In genomic region chr16:11253995-11254912, GRCh38 we compare ENCODE assay signal across 8 cellular contexts. TPM values are rescaled to one million over a fixed set of nuclear protein-coding genes. Genes with fewer than 3 reads are reported as not detected.
DNase-seq lines count a peak whose midpoint lies in the region; ATAC-seq and TF ChIP-seq lines count a peak whose summit lies in the region.

No MANE protein-coding gene starts in this region.

- H3K4me1 ChIP-seq in right atrium auricular region (peaks cover 0 to 29% of the 10 kb centered on the region in 2 donors), mesenchymal stem cell (ENCODE audit: control insufficient read depth, insufficient read depth, low read depth, low read length) (peaks cover 50% of the 10 kb centered on the region), urinary bladder (ENCODE audit: insufficient read depth) (no peaks in the 10 kb centered on the region), body of pancreas (peaks cover 30% of the 10 kb centered on the region)

- H3K18ac ChIP-seq in mesenchymal stem cell (ENCODE audit: low read depth in 1 of 2, low read length in 2 of 2): peak overlapping the region in 1 of 2 experiments; percentile 97

- H3K4me2 ChIP-seq in mesenchymal stem cell (ENCODE audit: low read length, poor library complexity, severe bottlenecking): peak overlapping the region; percentile 90

- H2AFZ ChIP-seq in mesenchymal stem cell (ENCODE audit: low read depth, low read length): no peak overlapping the region

- H2BK120ac ChIP-seq in mesenchymal stem cell (ENCODE audit: low read depth, low read length): no peak overlapping the region

- in situ Hi-C loops in astrocyte of the spinal cord (cut with HindIII; ENCODE audit: low sequenced_read_pairs): no loop called here

- peaks cover 5% of the 10 kb centered on the region for H3K79me1 ChIP-seq in mesenchymal stem cell (replicated peaks; ENCODE audit: low read length, poor library complexity, severe bottlenecking)

- H3K9ac ChIP-seq in mesenchymal stem cell (ENCODE audit: low read length): peak overlapping the region; percentile 84

- ATAC-seq in left ventricle myocardium superior (no peak), body of pancreas (no peak), GM21825 (IDR thresholded peaks at IDR 0.05; ENCODE audit: unreplicated experiment) (no peak)
- no peak for ATAC-seq in activated CD4-positive, CD25-positive, alpha-beta regulatory T cell treated with anti-CD3 and anti-CD28 coated beads, Interleukin-2, amount 50 U/mL, for 24 hours

- WGBS in mesenchymal stem cell: 30% methylated on average over 22 of the region's 29 CpGs
- WGBS in urinary bladder: 35% methylated on average over 29 of the region's 29 CpGs
- WGBS in body of pancreas, 2 donors: 76 to 87% methylated on average over 28 to 29 of the region's 29 CpGs

- H3K23ac ChIP-seq in mesenchymal stem cell (ENCODE audit: low read length in 2 of 2): peak overlapping the region in 1 of 2 experiments; percentile 99

- intact Hi-C loops in left ventricle myocardium superior (cut with micrococcal nuclease): no loop called here
- intact Hi-C loops in body of pancreas (cut with DNase I): no loop called here

- H4K91ac ChIP-seq in mesenchymal stem cell (ENCODE audit: low read length): peak overlapping the region; percentile 64

- no peak overlapping the region for H2BK12ac ChIP-seq in mesenchymal stem cell (ENCODE audit: low read length in 2 of 2)

- peak overlapping the region; percentile 83 for H4K8ac ChIP-seq in mesenchymal stem cell (ENCODE audit: low read length)

- no peak overlapping the region for H2BK5ac ChIP-seq in mesenchymal stem cell (ENCODE audit: low read depth, low read length, poor library complexity, severe bottlenecking)

- H3K27ac ChIP-seq in right atrium auricular region (peak overlapping the region in 1 of 2 donors; percentile 94), mesenchymal stem cell (ENCODE audit: low read length, poor library complexity, severe bottlenecking) (no peak overlapping the region), urinary bladder (ENCODE audit: low read depth) (peak overlapping the region; percentile 54), body of pancreas (peak overlapping the region in 1 of 4 donors; percentile 88)

- H3K4me3 ChIP-seq in right atrium auricular region: peak overlapping the region; percentile 64 to 72
- peak overlapping the region; percentile 56 for H3K4me3 ChIP-seq in astrocyte of the spinal cord (ENCODE audit: low read depth, low read length)
- H3K4me3 ChIP-seq in mesenchymal stem cell (ENCODE audit: insufficient read depth in 1 of 2, low read depth in 1 of 2, low read length in 2 of 2): peak overlapping the region; percentile 80 to 84
- H3K4me3 ChIP-seq in urinary bladder (ENCODE audit: low read depth, low read length): peak overlapping the region; percentile 80
- H3K4me3 ChIP-seq in body of pancreas: peak overlapping the region in 1 of 2 donors; percentile 21

- H3K9me3 ChIP-seq in right atrium auricular region (no peaks in the 10 kb centered on the region), mesenchymal stem cell (ENCODE audit: control insufficient read depth, low read length) (no peaks in the 10 kb centered on the region), body of pancreas (no peaks in the 10 kb centered on the region)

- H3K36me3 ChIP-seq in right atrium auricular region (no peaks in the 10 kb centered on the region), mesenchymal stem cell (ENCODE audit: control insufficient read depth in 1 of 2, insufficient read depth in 2 of 2, low read depth in 1 of 2, low read length in 2 of 2) (peaks cover 0 to 33% of the 10 kb centered on the region in 2 experiments), urinary bladder (ENCODE audit: insufficient read depth) (no peaks in the 10 kb centered on the region), body of pancreas (replicated peaks in 1 of 2; ENCODE audit: insufficient read depth in 1 of 2, low read depth in 2 of 2) (no peaks in the 10 kb centered on the region)

- peak overlapping the region; percentile 60 for H2BK15ac ChIP-seq in mesenchymal stem cell (ENCODE audit: low read depth, poor library complexity, severe bottlenecking)

- no peak overlapping the region for H2AK5ac ChIP-seq in mesenchymal stem cell (ENCODE audit: low read length, severe bottlenecking)

- H3K27me3 ChIP-seq in right atrium auricular region (no peaks in the 10 kb centered on the region), mesenchymal stem cell (ENCODE audit: control insufficient read depth in 1 of 2, insufficient read depth in 1 of 2, low read length in 2 of 2) (no peaks in the 10 kb centered on the region), body of pancreas (no peaks in the 10 kb centered on the region)

- no peak for TF ChIP-seq CTCF in right atrium auricular region (IDR thresholded peaks at IDR 0.05)
- TF ChIP-seq CTCF in astrocyte of the spinal cord (IDR thresholded peaks at IDR 0.05; ENCODE audit: low read depth, low read length): no peak
- no peak for TF ChIP-seq CTCF in body of pancreas (IDR thresholded peaks at IDR 0.05)

- H3K4ac ChIP-seq in mesenchymal stem cell (ENCODE audit: low read depth in 1 of 2, low read length in 2 of 2): peak overlapping the region; percentile 4 to 89

- TF ChIP-seq POLR2A in body of pancreas (IDR thresholded peaks at IDR 0.05): no peak

- no peak for DNase-seq in right atrium auricular region (ENCODE audit: low spot score)
- no peak for DNase-seq in left ventricle myocardium superior
- no peak for DNase-seq in astrocyte of the spinal cord (ENCODE audit: low read depth, low spot score)
- DNase-seq in mesenchymal stem cell: no peak
- DNase-seq in body of pancreas: no peak

- peak overlapping the region in 1 of 2 experiments; percentile 8 for H3K14ac ChIP-seq in mesenchymal stem cell (ENCODE audit: low read length in 2 of 2)

RNA-seq across cellular contexts. Expression of gene SOCS1, which starts 1.8 kb away (rescaled TPM):
- total RNA-seq in right atrium auricular region (1 to 10 TPM; 4.7 to 5.5 TPM), left ventricle myocardium superior (3.8 TPM), urinary bladder (6.9 TPM), body of pancreas (1 to 10 TPM; 1.0 to 7.9 TPM)
- polyA plus RNA-seq in mesenchymal stem cell (2013, experiment 1 of 2): 22.8 TPM
- polyA plus RNA-seq in mesenchymal stem cell (2013, experiment 2 of 2): 21.9 TPM
- polyA plus RNA-seq in urinary bladder: 15.0 TPM

RNA-seq across cellular contexts. Expression of gene TNP2, which starts 14.9 kb away (rescaled TPM):
- not detected for total RNA-seq in right atrium auricular region
- total RNA-seq in left ventricle myocardium superior: not detected
- polyA plus RNA-seq in mesenchymal stem cell (2013, experiment 1 of 2): not detected
- polyA plus RNA-seq in mesenchymal stem cell (2013, experiment 2 of 2): not detected
- total RNA-seq in urinary bladder: not detected
- not detected for polyA plus RNA-seq in urinary bladder
- total RNA-seq in body of pancreas: not detected

RNA-seq across cellular contexts. Expression of gene PRM3, which starts 19.2 kb away (rescaled TPM):
- total RNA-seq in right atrium auricular region (not detected), left ventricle myocardium superior (not detected), urinary bladder (not detected), body of pancreas (not detected)
- not detected for polyA plus RNA-seq in mesenchymal stem cell (2013, experiment 1 of 2)
- not detected for polyA plus RNA-seq in mesenchymal stem cell (2013, experiment 2 of 2)
- polyA plus RNA-seq in urinary bladder: not detected

RNA-seq across cellular contexts. Expression of gene PRM2, which starts 22.0 kb away (rescaled TPM):
- not detected for total RNA-seq in right atrium auricular region
- total RNA-seq in left ventricle myocardium superior: not detected
- polyA plus RNA-seq in mesenchymal stem cell (2013, experiment 1 of 2): not detected
- polyA plus RNA-seq in mesenchymal stem cell (2013, experiment 2 of 2): not detected
- not detected for total RNA-seq in urinary bladder
- polyA plus RNA-seq in urinary bladder: not detected
- total RNA-seq in body of pancreas: not detected

RNA-seq across cellular contexts. Expression of gene PRM1, which starts 26.9 kb away (rescaled TPM):
- total RNA-seq in right atrium auricular region (not detected), left ventricle myocardium superior (not detected), urinary bladder (not detected), body of pancreas (not detected)
- not detected for polyA plus RNA-seq in mesenchymal stem cell (2013, experiment 1 of 2)
- polyA plus RNA-seq in mesenchymal stem cell (2013, experiment 2 of 2): not detected
- polyA plus RNA-seq in urinary bladder: not detected
